10 cellular contexts compared by ENCODE assay signal in genomic region chr15:93235926-93236781, GRCh38.
A peak's percentile ranks its signal among the peaks of the same experiment; 100 is the strongest.
DNase-seq lines count a peak whose midpoint lies in the region; ATAC-seq and TF ChIP-seq lines count a peak whose summit lies in the region.
"Had no signal": no experiment of that assay in that cellular context is flagged by ENCODE, and none has a peak within 500 bp of the region (broad histone marks: within the 10 kb centered on the region; RNA-seq: fewer than 3 reads in every experiment).

No MANE protein-coding gene starts in this region.

- H3K27me3 Mint-ChIP-seq in activated CD4-positive, alpha-beta memory T cell treated with anti-CD3 and anti-CD28 coated beads, Interleukin-2, amount 10 ng/mL, durations not matched to agents 7 days and 5 days, result peaks cover 22% of the 10 kb centered on the region

- no peaks in the 10 kb centered on the region for H3K9me3 Mint-ChIP-seq in activated CD4-positive, alpha-beta memory T cell treated with anti-CD3 and anti-CD28 coated beads, Interleukin-2, amount 10 ng/mL, durations not matched to agents 7 days and 5 days

- H3K18ac ChIP-seq in mesendoderm (ENCODE audit: low read length), result no peak overlapping the region

- H3K4me1 Mint-ChIP-seq in activated CD4-positive, alpha-beta memory T cell treated with anti-CD3 and anti-CD28 coated beads, Interleukin-2, amount 10 ng/mL, durations not matched to agents 7 days and 5 days, result peaks cover 21% of the 10 kb centered on the region

- H3K27ac Mint-ChIP-seq in activated CD4-positive, alpha-beta memory T cell treated with anti-CD3 and anti-CD28 coated beads, Interleukin-2, amount 10 ng/mL, durations not matched to agents 7 days and 5 days, result no peak overlapping the region

- H3K79me1 ChIP-seq in mesendoderm (ENCODE audit: low read length), result no peaks in the 10 kb centered on the region

- H3K9me3 ChIP-seq in right cardiac atrium (ENCODE audit: control insufficient read depth, low read length) (no peaks in the 10 kb centered on the region), sigmoid colon (no peaks in the 10 kb centered on the region), Karpas-422 (ENCODE audit: low read length) (no peaks in the 10 kb centered on the region)

- no peaks in the 10 kb centered on the region for H3K4me1 ChIP-seq in right cardiac atrium (ENCODE audit: control insufficient read depth, insufficient read depth, low read length)
- no peaks in the 10 kb centered on the region for H3K4me1 ChIP-seq in sigmoid colon
- no peaks in the 10 kb centered on the region for H3K4me1 ChIP-seq in Karpas-422 (ENCODE audit: low read length)
- peaks cover 2% of the 10 kb centered on the region for H3K4me1 ChIP-seq in mesendoderm (ENCODE audit: control insufficient read depth, low read depth, low read length)

- H3K27ac ChIP-seq in right cardiac atrium (ENCODE audit: low read length) (no peak overlapping the region), sigmoid colon (peak overlapping the region in 2 of 4 donors; percentile 18 to 25), Karpas-422 (ENCODE audit: low read length) (no peak overlapping the region), mesendoderm (ENCODE audit: low read depth, low read length) (no peak overlapping the region)

- WGBS in right cardiac atrium, result 67% methylated on average over 17 of the region's 17 CpGs
- WGBS in sigmoid colon, 2 donors, result 46 to 52% methylated on average over 17 of the region's 17 CpGs
- WGBS in mesendoderm (ENCODE audit: extremely low coverage, insufficient coverage, low lambda C conversion rate), result no CpG with 5 or more reads among the region's 17 CpGs

- no peaks in the 10 kb centered on the region for H3K36me3 Mint-ChIP-seq in activated CD4-positive, alpha-beta memory T cell treated with anti-CD3 and anti-CD28 coated beads, Interleukin-2, amount 10 ng/mL, durations not matched to agents 7 days and 5 days (ENCODE audit: low read depth)

- H3K27me3 ChIP-seq in H7 (ENCODE audit: control insufficient read depth, insufficient read depth, low read length) (peaks cover 17% of the 10 kb centered on the region), right cardiac atrium (ENCODE audit: control insufficient read depth, insufficient read depth) (no peaks in the 10 kb centered on the region), sigmoid colon (no peaks in the 10 kb centered on the region), Karpas-422 (ENCODE audit: low read length) (no peaks in the 10 kb centered on the region), mesendoderm (ENCODE audit: insufficient read depth, low read length, poor library complexity) (no peaks in the 10 kb centered on the region)

- CTCF ChIA-PET in activated CD4-positive, alpha-beta memory T cell treated with anti-CD3 and anti-CD28 coated beads, Interleukin-2, amount 10 ng/mL, durations not matched to agents 7 days and 5 days (lab: Charles Lee), result interaction anchor here (0.9 kb wide), 1 partner anchor 148 kb away, joined by 3 read pairs; no protein-coding TSS in a partner anchor

- H3K9ac ChIP-seq in Karpas-422 (ENCODE audit: low read length) (no peak overlapping the region), mesendoderm (ENCODE audit: low read length) (no peak overlapping the region)

- no peak overlapping the region for H3K56ac ChIP-seq in mesendoderm (ENCODE audit: low read length)

- H3K4me2 ChIP-seq in Karpas-422 (ENCODE audit: low read depth, low read length, poor library complexity, severe bottlenecking) (no peak overlapping the region), mesendoderm (ENCODE audit: low read length) (no peak overlapping the region)

- H2BK5ac ChIP-seq in mesendoderm (ENCODE audit: low read length), result no peak overlapping the region

- H2BK15ac ChIP-seq in mesendoderm (replicated peaks; ENCODE audit: low read depth), result no peak overlapping the region

- TF ChIP-seq POLR2A in sigmoid colon (IDR thresholded peaks at IDR 0.05), result no peak

- peak; percentile 62 to 71 for ATAC-seq in right cardiac atrium
- ATAC-seq in GM21423 (IDR thresholded peaks at IDR 0.05; ENCODE audit: unreplicated experiment), result no peak

- POLR2A ChIA-PET in activated CD4-positive, alpha-beta memory T cell treated with anti-CD3 and anti-CD28 coated beads, Interleukin-2, amount 10 ng/mL, durations not matched to agents 7 days and 5 days (lab: Charles Lee), result no interaction called here

- intact Hi-C loops in right cardiac atrium (cut with DNase I) (no loop called here), sigmoid colon (cut with DNase I) (no loop called here)

- H3K79me2 ChIP-seq in Karpas-422 (ENCODE audit: low read length) (no peaks in the 10 kb centered on the region), mesendoderm (ENCODE audit: control insufficient read depth, insufficient read depth, low read length) (no peaks in the 10 kb centered on the region)

- no peak overlapping the region for H2AK5ac ChIP-seq in mesendoderm (ENCODE audit: low read length)

- H3K4ac ChIP-seq in mesendoderm (ENCODE audit: low read depth, low read length), result no peak overlapping the region

- no peak overlapping the region for H4K5ac ChIP-seq in mesendoderm (ENCODE audit: low read length)

- no peak overlapping the region for H3K23ac ChIP-seq in mesendoderm (ENCODE audit: low read length)

- H3K4me3 ChIP-seq in H7 (ENCODE audit: insufficient read depth, low read depth, low read length) (no peak overlapping the region), right cardiac atrium (ENCODE audit: low read length) (no peak overlapping the region), sigmoid colon (no peak overlapping the region), Karpas-422 (ENCODE audit: low read length) (no peak overlapping the region), mesendoderm (ENCODE audit: low read length) (no peak overlapping the region)

- H2AFZ ChIP-seq in Karpas-422 (ENCODE audit: low read length), result no peak overlapping the region

- H3K4me3 Mint-ChIP-seq in activated CD4-positive, alpha-beta memory T cell treated with anti-CD3 and anti-CD28 coated beads, Interleukin-2, amount 10 ng/mL, durations not matched to agents 7 days and 5 days, result peak overlapping the region; percentile 43

- H3K36me3 ChIP-seq in H7 (replicated peaks; ENCODE audit: control insufficient read depth, insufficient read depth, low read length) (no peaks in the 10 kb centered on the region), sigmoid colon (no peaks in the 10 kb centered on the region), Karpas-422 (ENCODE audit: insufficient read depth, low read length) (no peaks in the 10 kb centered on the region), mesendoderm (ENCODE audit: control insufficient read depth, insufficient read depth, low read length) (no peaks in the 10 kb centered on the region)

- TF ChIP-seq CTCF in sigmoid colon (IDR thresholded peaks at IDR 0.05), result no peak

- no peak overlapping the region for H4K8ac ChIP-seq in mesendoderm (ENCODE audit: low read depth, low read length)

- H3K9me2 ChIP-seq in Karpas-422 (replicated peaks; ENCODE audit: insufficient read depth, low read length), result no peaks in the 10 kb centered on the region

- no peak for TF ChIP-seq EP300 in sigmoid colon (IDR thresholded peaks at IDR 0.05)

- no peak overlapping the region for H2BK120ac ChIP-seq in mesendoderm (ENCODE audit: low read depth, low read length)

- DNase-seq in H7 (peak; percentile 57), right cardiac atrium (peak; percentile 35 to 80 (median 74)), sigmoid colon (peak; percentile 82), Karpas-422 (no peak), mesendoderm (no peak), EL (no peak)
- DNase-seq in activated CD4-positive, alpha-beta memory T cell treated with anti-CD3 and anti-CD28 coated beads, Interleukin-2, amount 10 ng/mL, durations not matched to agents 7 days and 5 days, result no peak
- DNase-seq: DMS79 treated with DMSO at 0.1 percent for 48 hours, NCI-H526 treated with DMSO at 0.1 percent for 48 hours had no signal

- H4K20me1 ChIP-seq in Karpas-422 (ENCODE audit: insufficient read depth, low read depth, low read length), result no peaks in the 10 kb centered on the region

Comparison
In these comparisons a context has a peak if more than half of its experiments do, and no peak if none do; other contexts are left out.
1. DNase-seq: peak in H7 (single experiment), right cardiac atrium (3 of 3) and sigmoid colon (single experiment); none in activated CD4-positive, alpha-beta memory T cell treated with anti-CD3 and anti-CD28 coated beads, Interleukin-2, amount 10 ng/mL, durations not matched to agents 7 days and 5 days (single experiment), Karpas-422 (single experiment), mesendoderm (single experiment) and EL (single experiment).